ENCODE assay signal across 8 cellular contexts in genomic region chr5:140113699-140114263, GRCh38. TPM values are rescaled to one million over a fixed set of nuclear protein-coding genes. Genes with fewer than 3 reads are reported as not detected.
DNase-seq lines count a peak whose midpoint lies in the region; ATAC-seq and TF ChIP-seq lines count a peak whose summit lies in the region.

Gene PURA (plus strand): TSS chr5:140114109. CDS start chr5:140114182, 73 bp downstream.

- peak within 1 kb of the TSS; percentile 86 for H3K4me3 ChIP-seq in HUES64 (ENCODE audit: low read length)
- peak within 1 kb of the TSS; percentile 69 for H3K4me3 ChIP-seq in OCI-LY1 (ENCODE audit: low read depth, low read length, poor library complexity, severe bottlenecking)
- peak within 1 kb of the TSS; percentile 49 for H3K4me3 ChIP-seq in mucosa of descending colon

- no peaks in the 10 kb centered on the region for H3K9me2 ChIP-seq in OCI-LY1 (ENCODE audit: low read depth, low read length)

- WGBS in HUES64 = under 1% methylated on average over 50 of the region's 60 CpGs

- peak; percentile 88 for DNase-seq in DMS 273 treated with DMSO at 0.1 percent for 48 hours (lab: John Stamatoyannopoulos, UW)
- peak; percentile 98 for DNase-seq in activated CD8-positive, alpha-beta memory T cell treated with anti-CD3 and anti-CD28 coated beads, Interleukin-2, amount 50 U/mL, for 4 hours
- DNase-seq in epidermal melanocyte (ENCODE audit: insufficient read length, low spot score) = peak; percentile 84
- DNase-seq in mucosa of descending colon = peak; percentile 96 to 98 (median 97)
- peak; percentile 95 for DNase-seq in stimulated activated CD8-positive, alpha-beta memory T cell treated with anti-CD3 and anti-CD28 coated beads, Interleukin-4, amount 100 ng/mL, for 1 hour (ENCODE audit: low read depth in 2 of 2, low spot score in 1 of 2)

- H3K27ac ChIP-seq in HUES64 (ENCODE audit: low read depth, low read length) = no peak within 1 kb of the TSS; the same call in 1 of the 2 replicates
- H3K27ac ChIP-seq in OCI-LY1 (ENCODE audit: low read depth, low read length, poor library complexity, severe bottlenecking) = no peak within 1 kb of the TSS

- TF ChIP-seq CTCF in OCI-LY1 (IDR thresholded peaks at IDR 0.05; ENCODE audit: low read length) = peak; percentile 20; the same call in 1 of the 2 replicates
- no peak for TF ChIP-seq CTCF in mucosa of descending colon (IDR thresholded peaks at IDR 0.05)

- H3K4me2 ChIP-seq in OCI-LY1 (ENCODE audit: low read length) = peak within 1 kb of the TSS; percentile 79

- H3K9me3 ChIP-seq in HUES64 (ENCODE audit: insufficient read depth, low read depth, low read length) = no peaks in the 10 kb centered on the region
- H3K9me3 ChIP-seq in OCI-LY1 (ENCODE audit: low read length) = no peaks in the 10 kb centered on the region
- H3K9me3 ChIP-seq in mucosa of descending colon = no peaks in the 10 kb centered on the region

- no peak within 1 kb of the TSS for H2AFZ ChIP-seq in OCI-LY1 (ENCODE audit: low read length)

- intact Hi-C loops in mucosa of descending colon (cut with DNase I, micrococcal nuclease) = no loop called here

- H3K36me3 ChIP-seq in HUES64 (ENCODE audit: insufficient read depth, low read length) = no peaks in the 10 kb centered on the region
- peaks cover 6% of the 10 kb centered on the region; the same call in 1 of the 2 replicates for H3K36me3 ChIP-seq in OCI-LY1 (ENCODE audit: insufficient read depth, low read length)
- no peaks in the 10 kb centered on the region for H3K36me3 ChIP-seq in mucosa of descending colon (ENCODE audit: low read depth)

- ATAC-seq in GM21515 (IDR thresholded peaks at IDR 0.05; ENCODE audit: unreplicated experiment) = peak; percentile 85
- peak; percentile 94 for ATAC-seq in mucosa of descending colon

- no peaks in the 10 kb centered on the region for H3K79me2 ChIP-seq in OCI-LY1 (ENCODE audit: insufficient read depth, low read length)

- H3K27me3 ChIP-seq in HUES64 (ENCODE audit: insufficient read depth, low read length) (peaks cover 84% of the 10 kb centered on the region), OCI-LY1 (ENCODE audit: insufficient read depth, low read length) (no peaks in the 10 kb centered on the region)

- H3K9ac ChIP-seq in HUES64 (ENCODE audit: low read depth, low read length) = peak within 1 kb of the TSS; percentile 67
- peak within 1 kb of the TSS; percentile 70 for H3K9ac ChIP-seq in OCI-LY1 (ENCODE audit: low read length)

- H3F3A ChIP-seq in OCI-LY1 (ENCODE audit: insufficient read depth, low read length) = no peaks in the 10 kb centered on the region; the same call in 1 of the 2 replicates

- peaks cover 45% of the 10 kb centered on the region for H3K4me1 ChIP-seq in HUES64 (ENCODE audit: insufficient read depth, low read length)
- peaks cover 40% of the 10 kb centered on the region for H3K4me1 ChIP-seq in OCI-LY1 (ENCODE audit: insufficient read depth, low read length, severe bottlenecking)
- H3K4me1 ChIP-seq in mucosa of descending colon (ENCODE audit: low read depth) = peaks cover 31% of the 10 kb centered on the region

- peaks cover 9% of the 10 kb centered on the region; the same call in 1 of the 2 replicates for H4K20me1 ChIP-seq in OCI-LY1 (ENCODE audit: insufficient read depth, low read length)

RNA-seq across cellular contexts. Expression of gene PURA, which starts in this region (rescaled TPM):
- polyA plus RNA-seq in HUES64 (2013, experiment 1 of 2) = 1.5 TPM
- polyA plus RNA-seq in HUES64 (2013, experiment 2 of 2) = 1.4 TPM
- total RNA-seq in mucosa of descending colon = 10 to 100 TPM; 17.3 to 49.4 (median 18.4) TPM
